In genomic region chr13:37869756-37870488, GRCh38 we compare ENCODE assay signal across 8 cellular contexts. TPM values are rescaled to one million over a fixed set of nuclear protein-coding genes. Genes with fewer than 3 reads are reported as not detected.
DNase-seq lines count a peak whose midpoint lies in the region; ATAC-seq and TF ChIP-seq lines count a peak whose summit lies in the region.

TSS of gene TRPC4 (minus strand) at chr13:37869772. CDS start at chr13:37783333, 86,439 bp downstream.

- no peak for TF ChIP-seq CTCF in psoas muscle (IDR thresholded peaks at IDR 0.05)

- H3K4me3 ChIP-seq in MG63 = peak within 1 kb of the TSS; percentile 56
- H3K4me3 ChIP-seq in adipocyte (ENCODE audit: low read length) = peak within 1 kb of the TSS; percentile 91
- H3K4me3 ChIP-seq in psoas muscle = peak within 1 kb of the TSS; percentile 58

- intact Hi-C loops in left ventricle myocardium superior (cut with micrococcal nuclease) = no loop called here
- intact Hi-C loops in psoas muscle (cut with DNase I) = loop anchor here in 1 of 2 donors (10.0 kb wide), 1 partner anchor 1445 kb away; no protein-coding TSS in a partner anchor

- DNase-seq in DMS153 treated with DMSO at 0.1 percent for 48 hours (lab: John Stamatoyannopoulos, UW; ENCODE audit: unreplicated experiment) = peak; percentile 76
- peak; percentile 80 for DNase-seq in MG63
- DNase-seq in adipocyte (ENCODE audit: low read depth) = peak; percentile 69
- peak; percentile 67 for DNase-seq in left ventricle myocardium superior
- peak; percentile 19 to 49 for DNase-seq in psoas muscle
- no peak for DNase-seq in NK-92 treated with Interleukin-12 subunit alpha and Interleukin-12 subunit beta, amount 100 ng/mL, for 24 hours (lab: John Stamatoyannopoulos, UW)

- WGBS in psoas muscle, 3 donors = 0 to 1% (median 0%) methylated on average over 38 to 43 of the region's 43 CpGs

- H3K9ac ChIP-seq in adipocyte (ENCODE audit: low read length) = peak within 1 kb of the TSS; percentile 73

- H3K4me1 ChIP-seq in adipocyte (ENCODE audit: control insufficient read depth, insufficient read depth, low read length) (peaks cover 18% of the 10 kb centered on the region), psoas muscle (peaks cover 4% of the 10 kb centered on the region)

- H3K9me3 ChIP-seq in MG63 = no peaks in the 10 kb centered on the region
- H3K9me3 ChIP-seq in adipocyte (ENCODE audit: control insufficient read depth, low read length) = no peaks in the 10 kb centered on the region
- H3K9me3 ChIP-seq in psoas muscle = no peaks in the 10 kb centered on the region

- H3K27ac ChIP-seq in psoas muscle = no peak within 1 kb of the TSS

- H3K27me3 ChIP-seq in MG63 (no peaks in the 10 kb centered on the region), adipocyte (replicated peaks; ENCODE audit: control insufficient read depth, insufficient read depth, low read length) (no peaks in the 10 kb centered on the region), psoas muscle (ENCODE audit: insufficient read depth in 3 of 3, low read length in 2 of 3) (peaks cover 0 to 34% (median 13%) of the 10 kb centered on the region in 3 donors)

- ATAC-seq in left ventricle myocardium superior (peak; percentile 93), psoas muscle (no peak), HG03159 (IDR thresholded peaks at IDR 0.05; ENCODE audit: unreplicated experiment) (no peak), GM21423 (IDR thresholded peaks at IDR 0.05; ENCODE audit: unreplicated experiment) (no peak)

- no peaks in the 10 kb centered on the region for H3K36me3 ChIP-seq in MG63
- no peaks in the 10 kb centered on the region for H3K36me3 ChIP-seq in adipocyte (ENCODE audit: control insufficient read depth, insufficient read depth, low read length, severe bottlenecking)
- no peaks in the 10 kb centered on the region for H3K36me3 ChIP-seq in psoas muscle (ENCODE audit: insufficient read depth in 1 of 2, low read depth in 1 of 2)

RNA-seq across cellular contexts. Expression of gene TRPC4, which starts in this region (rescaled TPM):
- total RNA-seq in MG63 (2014; rRNA removed; shearing (Covaris generic); ENCODE audit: low replicate concordance) = 2.4 and 13.3 TPM in 2 replicates
- total RNA-seq in left ventricle myocardium superior (5.6 TPM), psoas muscle (under 1 TPM; 0.06 to 0.59 (median 0.18) TPM)
- under 1 TPM; 0.03 to 0.08 (median 0.08) TPM for polyA plus RNA-seq in psoas muscle

Comparison
In these comparisons a context has a peak if more than half of its experiments do, and no peak if none do; other contexts are left out.
1. Peak in DNase-seq and H3K4me3 ChIP-seq in psoas muscle; RNA of the gene not detected or under 1 TPM.